Comparison of ENCODE assay signal across 20 cellular contexts in the genomic region with DNA sequence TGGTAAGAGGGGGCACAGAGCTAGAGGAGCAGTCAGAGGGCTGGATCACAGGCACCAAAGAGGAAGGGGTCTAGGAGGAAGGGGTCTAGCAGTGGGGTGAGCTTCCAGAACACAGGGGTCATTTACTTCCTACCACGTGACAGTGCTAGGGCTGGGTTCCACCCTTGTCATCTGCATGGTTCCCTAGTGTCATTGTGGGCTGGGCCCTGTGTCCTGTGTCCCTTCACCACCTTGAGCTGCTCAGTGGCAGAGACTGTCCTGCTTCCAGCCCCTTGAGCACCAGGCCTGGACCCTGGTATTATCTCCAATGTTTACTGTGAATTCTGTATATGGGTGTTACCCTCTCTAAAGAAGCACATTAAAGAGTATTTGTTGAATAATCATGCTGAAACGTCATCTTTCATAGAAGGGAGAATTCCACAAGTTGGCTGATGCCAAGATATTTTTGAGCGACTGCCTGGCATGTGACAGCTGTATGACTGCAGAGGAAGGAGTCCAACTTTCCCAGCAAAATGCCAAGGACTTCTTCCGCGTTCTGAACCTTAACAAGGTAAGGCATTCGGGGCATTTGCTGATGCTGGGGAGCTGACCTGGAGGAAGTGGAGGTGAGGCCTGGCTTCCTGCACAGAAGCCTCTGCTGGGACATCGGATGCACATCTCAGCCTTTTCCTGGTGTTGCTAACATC. TPM values are rescaled to one million over a fixed set of nuclear protein-coding genes. Genes with fewer than 3 reads are reported as not detected.
A peak's percentile ranks its signal among the peaks of the same experiment; 100 is the strongest.
DNase-seq lines count a peak whose midpoint lies in the region; ATAC-seq and TF ChIP-seq lines count a peak whose summit lies in the region.
"Had no signal": no experiment of that assay in that cellular context is flagged by ENCODE, and none has a peak within 500 bp of the region (broad histone marks: within the 10 kb centered on the region; RNA-seq: fewer than 3 reads in every experiment).

No MANE protein-coding gene starts in this region.

- no peak for DNase-seq in MM.1S
- DNase-seq in activated CD8-positive, alpha-beta T cell treated with anti-CD3 and anti-CD28 coated beads for 36 hours = no peak
- no peak for DNase-seq in endothelial cell (ENCODE audit: low spot score)
- DNase-seq in osteoblast (ENCODE audit: insufficient read length, low spot score, missing footprints) = peak; percentile 67
- no peak for DNase-seq in lower leg skin (ENCODE audit: low spot score in 2 of 2)
- no peak for DNase-seq in GM20000 (ENCODE audit: low spot score)
- DNase-seq in DMS53 (lab: John Stamatoyannopoulos, UW) = no peak
- DNase-seq: activated gamma-delta T cell; anterior cingulate cortex; cortex of kidney; gastrocnemius medialis; H7; NCI-H1930; small intestine; stimulated activated CD8-positive, alpha-beta memory T cell treated with anti-CD3 and anti-CD28 coated beads, Interleukin-4, amount 100 ng/mL, for 48 hours; SW 1271 had no signal

- no peak overlapping the region for H3K4me3 Mint-ChIP-seq in activated CD8-positive, alpha-beta T cell treated with anti-CD3 and anti-CD28 coated beads for 36 hours
- H3K4me3 Mint-ChIP-seq in endothelial cell (ENCODE audit: unreplicated experiment) = peak overlapping the region; percentile 67
- H3K4me3 Mint-ChIP-seq: IgD-negative memory B cell had no signal

- ATAC-seq in activated CD8-positive, alpha-beta T cell treated with anti-CD3 and anti-CD28 coated beads for 36 hours = no peak
- ATAC-seq: gastrocnemius medialis, left lobe of liver had no signal

- H3K4me2 ChIP-seq in MM.1S (ENCODE audit: low read depth, low read length) (peak overlapping the region; percentile 45; the same call in 1 of the 2 replicates), osteoblast (ENCODE audit: insufficient read depth, low read length) (no peak overlapping the region)

- no peaks in the 10 kb centered on the region for H3K9me3 Mint-ChIP-seq in activated CD8-positive, alpha-beta T cell treated with anti-CD3 and anti-CD28 coated beads for 36 hours
- no peaks in the 10 kb centered on the region for H3K9me3 Mint-ChIP-seq in endothelial cell (ENCODE audit: unreplicated experiment)
- H3K9me3 Mint-ChIP-seq: IgD-negative memory B cell had no signal

- H3K79me2 ChIP-seq in MM.1S (ENCODE audit: low read length) = peaks cover 55% of the 10 kb centered on the region
- peaks cover 4% of the 10 kb centered on the region for H3K79me2 ChIP-seq in osteoblast (ENCODE audit: insufficient read depth, low read length)

- H4K20me1 ChIP-seq in MM.1S (ENCODE audit: insufficient read depth, low read length) (no peaks in the 10 kb centered on the region), osteoblast (ENCODE audit: insufficient read depth, low read length) (no peaks in the 10 kb centered on the region)

- no peaks in the 10 kb centered on the region for H3K27me3 Mint-ChIP-seq in activated CD8-positive, alpha-beta T cell treated with anti-CD3 and anti-CD28 coated beads for 36 hours
- peaks cover 14% of the 10 kb centered on the region for H3K27me3 Mint-ChIP-seq in endothelial cell (ENCODE audit: unreplicated experiment)
- H3K27me3 Mint-ChIP-seq: IgD-negative memory B cell had no signal

- H3K27ac ChIP-seq in MM.1S (ENCODE audit: low read length) = peak overlapping the region; percentile 85; the same call in 1 of the 2 replicates
- no peak overlapping the region for H3K27ac ChIP-seq in osteoblast (ENCODE audit: low read depth, low read length)
- H3K27ac ChIP-seq: gastrocnemius medialis, parathyroid adenoma, suprapubic skin had no signal

- H3K9ac ChIP-seq in MM.1S (ENCODE audit: low read length) = no peak overlapping the region
- H3K9ac ChIP-seq: parathyroid adenoma had no signal

- WGBS in lower leg skin, 2 donors = 28 to 59% methylated on average over 7 of the region's 7 CpGs

- H3K4me1 ChIP-seq in MM.1S (ENCODE audit: low read length) (peaks cover 22% of the 10 kb centered on the region), osteoblast (ENCODE audit: insufficient read depth, low read length) (peaks cover 4% of the 10 kb centered on the region)
- H3K4me1 ChIP-seq: parathyroid adenoma had no signal

- H3K9me3 ChIP-seq in MM.1S (replicated peaks; ENCODE audit: insufficient read depth, low read length) (no peaks in the 10 kb centered on the region), osteoblast (ENCODE audit: low read depth, low read length) (no peaks in the 10 kb centered on the region)
- H3K9me3 ChIP-seq: gastrocnemius medialis, suprapubic skin had no signal

- H3K36me3 ChIP-seq in MM.1S (replicated peaks; ENCODE audit: insufficient read depth, low read length) (peaks cover 4% of the 10 kb centered on the region), osteoblast (ENCODE audit: insufficient read depth, low read length) (peaks cover 39% of the 10 kb centered on the region)

- H3K36me3 Mint-ChIP-seq in activated CD8-positive, alpha-beta T cell treated with anti-CD3 and anti-CD28 coated beads for 36 hours (ENCODE audit: low read depth) = peaks cover 34% of the 10 kb centered on the region
- peaks cover 59% of the 10 kb centered on the region for H3K36me3 Mint-ChIP-seq in endothelial cell (ENCODE audit: low read depth, unreplicated experiment)

- no peak for TF ChIP-seq POLR2A in lower leg skin (IDR thresholded peaks at IDR 0.05)

- H3K27me3 ChIP-seq in MM.1S (replicated peaks; ENCODE audit: insufficient read depth, low read length) (no peaks in the 10 kb centered on the region), osteoblast (ENCODE audit: insufficient read depth, low read length) (no peaks in the 10 kb centered on the region)
- H3K27me3 ChIP-seq: gastrocnemius medialis, suprapubic skin had no signal

- intact Hi-C loops in activated CD8-positive, alpha-beta T cell treated with anti-CD3 and anti-CD28 coated beads for 36 hours (cut with micrococcal nuclease) = no loop called here
- intact Hi-C loops in lower leg skin (cut with DNase I; ENCODE audit: low total_unique reads) = no loop called here

- H3K4me1 Mint-ChIP-seq in activated CD8-positive, alpha-beta T cell treated with anti-CD3 and anti-CD28 coated beads for 36 hours (ENCODE audit: low read depth) = peaks cover 8% of the 10 kb centered on the region
- peaks cover 23% of the 10 kb centered on the region for H3K4me1 Mint-ChIP-seq in endothelial cell (ENCODE audit: unreplicated experiment)

- peak overlapping the region; percentile 55 for H3K27ac Mint-ChIP-seq in activated CD8-positive, alpha-beta T cell treated with anti-CD3 and anti-CD28 coated beads for 36 hours
- H3K27ac Mint-ChIP-seq in endothelial cell (ENCODE audit: unreplicated experiment) = peak overlapping the region; percentile 61

- no peaks in the 10 kb centered on the region for H3K9me2 ChIP-seq in MM.1S (replicated peaks; ENCODE audit: insufficient read depth, low read length)

- TF ChIP-seq CTCF in MM.1S (IDR thresholded peaks at IDR 0.05; ENCODE audit: low read length) (no peak), endothelial cell (IDR thresholded peaks at IDR 0.05; ENCODE audit: unreplicated experiment) (no peak), osteoblast (IDR thresholded peaks at IDR 0.05; ENCODE audit: extremely low read depth, low read depth, low read length) (no peak), lower leg skin (IDR thresholded peaks at IDR 0.05) (no peak), GM20000 (IDR thresholded peaks at IDR 0.05; ENCODE audit: extremely low read depth, missing control alignments) (no peak)
- no peak for TF ChIP-seq CTCF in activated CD8-positive, alpha-beta T cell treated with anti-CD3 and anti-CD28 coated beads for 36 hours (IDR thresholded peaks at IDR 0.05)

- no peak overlapping the region for H3K4me3 ChIP-seq in MM.1S (ENCODE audit: low read length)
- H3K4me3 ChIP-seq in osteoblast (ENCODE audit: insufficient read depth, low read length) = no peak overlapping the region
- H3K4me3 ChIP-seq in lower leg skin (ENCODE audit: low read depth, poor library complexity, severe bottlenecking) = no peak overlapping the region
- H3K4me3 ChIP-seq: gastrocnemius medialis, suprapubic skin had no signal

- H2AFZ ChIP-seq in MM.1S (ENCODE audit: low read length) (no peak overlapping the region), osteoblast (ENCODE audit: low read length) (no peak overlapping the region)
- H2AFZ ChIP-seq: parathyroid adenoma had no signal

- CTCF ChIA-PET in activated CD8-positive, alpha-beta T cell treated with anti-CD3 and anti-CD28 coated beads for 36 hours (lab: Charles Lee) = interaction anchor here (1.1 kb wide), 1 partner anchor 12 kb away, joined by 3 read pairs; no protein-coding TSS in a partner anchor

- H3F3A ChIP-seq in MM.1S (ENCODE audit: insufficient read depth, low read length) = peaks cover 25% of the 10 kb centered on the region

- POLR2A ChIA-PET in activated CD8-positive, alpha-beta T cell treated with anti-CD3 and anti-CD28 coated beads for 36 hours (lab: Charles Lee) = no interaction called here

RNA-seq across cellular contexts. Expression of a gene that starts 5.5 kb away (rescaled TPM):
- total RNA-seq in activated CD8-positive, alpha-beta T cell treated with anti-CD3 and anti-CD28 coated beads for 36 hours = 10 to 100 TPM; 63.9 to 65.4 TPM
- total RNA-seq in endothelial cell (ENCODE audit: unreplicated experiment) (88.7 TPM), osteoblast (34.4 and 36.8 TPM in 2 replicates), lower leg skin (10 to 100 TPM; 39.9 to 59.2 (median 44.3) TPM)

RNA-seq across cellular contexts. Expression of a gene that starts 13.5 kb away (rescaled TPM):
- 100 to 1,000 TPM; 189 to 192 TPM for total RNA-seq in activated CD8-positive, alpha-beta T cell treated with anti-CD3 and anti-CD28 coated beads for 36 hours
- 75.7 TPM for total RNA-seq in endothelial cell (ENCODE audit: unreplicated experiment)
- total RNA-seq in osteoblast = 72.4 and 75.1 TPM in 2 replicates
- 10 to 100 TPM; 32.4 to 48.8 (median 43.5) TPM for total RNA-seq in lower leg skin

RNA-seq across cellular contexts. Expression of a gene that starts 45.6 kb away (rescaled TPM):
- total RNA-seq in activated CD8-positive, alpha-beta T cell treated with anti-CD3 and anti-CD28 coated beads for 36 hours = 10 to 100 TPM; 22.0 to 25.0 TPM
- total RNA-seq in endothelial cell (ENCODE audit: unreplicated experiment) = 15.7 TPM
- total RNA-seq in osteoblast = 25.3 and 27.4 TPM in 2 replicates
- 10 to 100 TPM; 13.0 to 28.7 (median 23.2) TPM for total RNA-seq in lower leg skin

RNA-seq across cellular contexts. Expression of a gene that starts 45.9 kb away (rescaled TPM):
- 10 to 100 TPM; 21.8 to 21.9 TPM for total RNA-seq in activated CD8-positive, alpha-beta T cell treated with anti-CD3 and anti-CD28 coated beads for 36 hours
- total RNA-seq in endothelial cell (ENCODE audit: unreplicated experiment) (22.0 TPM), osteoblast (13.0 and 20.3 TPM in 2 replicates), lower leg skin (10 to 100 TPM; 30.0 to 47.1 (median 39.3) TPM)

RNA-seq across cellular contexts. Expression of a gene that starts 55.5 kb away (rescaled TPM):
- 10 to 100 TPM; 55.6 to 59.5 TPM for total RNA-seq in activated CD8-positive, alpha-beta T cell treated with anti-CD3 and anti-CD28 coated beads for 36 hours
- total RNA-seq in endothelial cell (ENCODE audit: unreplicated experiment) (64.3 TPM), osteoblast (26.8 and 29.3 TPM in 2 replicates), lower leg skin (10 to 100 TPM; 40.4 to 76.7 (median 52.4) TPM)
